Comparison of ENCODE assay signal across 7 cellular contexts in genomic region chr1:154626456-154627246, GRCh38. TPM values are rescaled to one million over a fixed set of nuclear protein-coding genes. Genes with fewer than 3 reads are reported as not detected.
A peak's percentile ranks its signal among the peaks of the same experiment; 100 is the strongest.
DNase-seq lines count a peak whose midpoint lies in the region; ATAC-seq and TF ChIP-seq lines count a peak whose summit lies in the region.

No MANE protein-coding gene starts in this region.

- H3K9me3 Mint-ChIP-seq in T-helper 2 cell treated with Interferon-gamma antibody and Interleukin-4, amounts not matched to agents 5 μg/mL and 100 μg/mL, for 36 hours = peaks cover 13% of the 10 kb centered on the region

- peak overlapping the region; percentile 62 for H3K4me2 ChIP-seq in trophoblast cell (ENCODE audit: low read length)

- H3K9me3 ChIP-seq in trophoblast cell (ENCODE audit: insufficient read depth, low read depth, low read length) = no peaks in the 10 kb centered on the region

- H3K23ac ChIP-seq in trophoblast cell (ENCODE audit: low read length) = no peak overlapping the region

- no peak overlapping the region for H2BK5ac ChIP-seq in trophoblast cell (ENCODE audit: low read depth, low read length, poor library complexity)

- H3K27me3 Mint-ChIP-seq in T-helper 2 cell treated with Interferon-gamma antibody and Interleukin-4, amounts not matched to agents 5 μg/mL and 100 μg/mL, for 36 hours (ENCODE audit: low read depth) = peaks cover 16% of the 10 kb centered on the region

- peak overlapping the region; percentile 99 for H3K4me3 Mint-ChIP-seq in T-helper 2 cell treated with Interferon-gamma antibody and Interleukin-4, amounts not matched to agents 5 μg/mL and 100 μg/mL, for 36 hours

- no peak overlapping the region for H4K91ac ChIP-seq in trophoblast cell (ENCODE audit: low read depth, low read length)

- peak overlapping the region; percentile 78 for H4K12ac ChIP-seq in trophoblast cell (ENCODE audit: low read depth, low read length)

- H3K14ac ChIP-seq in trophoblast cell (ENCODE audit: low read length) = peak overlapping the region; percentile 82

- no peak overlapping the region for H2BK120ac ChIP-seq in trophoblast cell (ENCODE audit: insufficient read depth, low read length, poor library complexity)

- no CpG with 5 or more reads among the region's 9 CpGs for WGBS in trophoblast cell (ENCODE audit: extremely low coverage, insufficient coverage, insufficient read length)

- peak overlapping the region; percentile 87 for H3K4ac ChIP-seq in trophoblast cell (ENCODE audit: low read depth, low read length)

- peaks cover 0 to 4% of the 10 kb centered on the region in 2 experiments for H3K4me1 ChIP-seq in trophoblast cell (ENCODE audit: control insufficient read depth in 1 of 2, insufficient read depth in 2 of 2, low read length in 2 of 2)

- H3K4me3 ChIP-seq in fibroblast of villous mesenchyme (ENCODE audit: low read depth, low read length) (peak overlapping the region; percentile 86), trophoblast cell (ENCODE audit: low read depth, low read length) (peak overlapping the region; percentile 78)

- no peak overlapping the region for H3K27ac ChIP-seq in trophoblast cell (ENCODE audit: low read depth, low read length)

- no peak for TF ChIP-seq CTCF in fibroblast of villous mesenchyme (IDR thresholded peaks at IDR 0.05; ENCODE audit: insufficient read depth, low read depth, low read length)

- H4K8ac ChIP-seq in trophoblast cell (ENCODE audit: low read depth, low read length) = peak overlapping the region; percentile 95

- no peak overlapping the region for H2AK5ac ChIP-seq in trophoblast cell (ENCODE audit: low read length)

- H3K36me3 ChIP-seq in trophoblast cell (ENCODE audit: control insufficient read depth in 1 of 2, insufficient read depth in 2 of 2, low read length in 2 of 2) = no peaks in the 10 kb centered on the region

- H3K18ac ChIP-seq in trophoblast cell (ENCODE audit: low read length) = no peak overlapping the region

- peaks cover 31% of the 10 kb centered on the region for H3K4me1 Mint-ChIP-seq in T-helper 2 cell treated with Interferon-gamma antibody and Interleukin-4, amounts not matched to agents 5 μg/mL and 100 μg/mL, for 36 hours (ENCODE audit: low read depth)

- H3K79me1 ChIP-seq in trophoblast cell (ENCODE audit: low read length) = peaks cover 5% of the 10 kb centered on the region

- peak overlapping the region; percentile 100 for H3K27ac Mint-ChIP-seq in T-helper 2 cell treated with Interferon-gamma antibody and Interleukin-4, amounts not matched to agents 5 μg/mL and 100 μg/mL, for 36 hours

- DNase-seq in T-helper 2 cell treated with Interferon-gamma antibody and Interleukin-4, amounts not matched to agents 5 μg/mL and 100 μg/mL, for 36 hours (ENCODE audit: low spot score) = peak; percentile 12
- DNase-seq in fibroblast of villous mesenchyme (ENCODE audit: low read depth) = no peak
- no peak for DNase-seq in trophoblast cell
- DNase-seq in NCI-H1694 (lab: John Stamatoyannopoulos, UW) = no peak
- no peak for DNase-seq in activated effector memory CD4-positive, alpha-beta T cell treated with anti-CD3 and anti-CD28 coated beads, Interleukin-2, amount 50 U/mL, for 16 hours

- peaks cover 17% of the 10 kb centered on the region for H3K36me3 Mint-ChIP-seq in T-helper 2 cell treated with Interferon-gamma antibody and Interleukin-4, amounts not matched to agents 5 μg/mL and 100 μg/mL, for 36 hours (ENCODE audit: low read depth)

- H3K27me3 ChIP-seq in trophoblast cell (ENCODE audit: insufficient read depth, low read length) = no peaks in the 10 kb centered on the region

- H3K9ac ChIP-seq in trophoblast cell (ENCODE audit: low read length) = peak overlapping the region; percentile 13

- H2AFZ ChIP-seq in trophoblast cell (ENCODE audit: insufficient read depth, low read length, poor library complexity) = no peak overlapping the region

- peaks cover 6% of the 10 kb centered on the region for H3K79me2 ChIP-seq in trophoblast cell (ENCODE audit: control insufficient read depth, insufficient read depth, low read length, poor library complexity)

- peak; percentile 25 for ATAC-seq in GM18511 (IDR thresholded peaks at IDR 0.05; ENCODE audit: unreplicated experiment)
- peak; percentile 30 for ATAC-seq in HG03159 (IDR thresholded peaks at IDR 0.05; ENCODE audit: unreplicated experiment)

- no peak overlapping the region for H2BK12ac ChIP-seq in trophoblast cell (ENCODE audit: low read length)

RNA-seq across cellular contexts. Expression of gene ADAR, which starts 18.7 kb away (rescaled TPM):
- 115 and 142 TPM in 2 replicates for total RNA-seq in fibroblast of villous mesenchyme
- 68.1 and 71.9 TPM in 2 replicates for polyA plus RNA-seq in trophoblast cell (2013)

RNA-seq across cellular contexts. Expression of gene CHRNB2, which starts 59.1 kb away (rescaled TPM):
- total RNA-seq in fibroblast of villous mesenchyme = under 0.01 TPM in 1 of 2 replicates, not detected in the other
- 0.04 and 0.08 TPM in 2 replicates for polyA plus RNA-seq in trophoblast cell (2013)
